In genomic region chrX:46791927-46792825, GRCh38 we compare ENCODE assay signal across 9 cellular contexts. TPM values are rescaled to one million over a fixed set of nuclear protein-coding genes. Genes with fewer than 3 reads are reported as not detected.
DNase-seq lines count a peak whose midpoint lies in the region; ATAC-seq, FAIRE-seq and TF ChIP-seq lines count a peak whose summit lies in the region.
"Had no signal": no experiment of that assay in that cellular context is flagged by ENCODE, and none has a peak within 500 bp of the region (broad histone marks: within the 10 kb centered on the region; RNA-seq: fewer than 3 reads in every experiment).

No MANE protein-coding gene starts in this region.

- no peaks in the 10 kb centered on the region for H3K36me3 ChIP-seq in GM12878 (ENCODE audit: control insufficient read depth in 2 of 2, insufficient read depth in 2 of 2, low read length in 1 of 2)
- no peaks in the 10 kb centered on the region for H3K36me3 ChIP-seq in WERI-Rb-1

- WGBS in GM12878 (ENCODE audit: insufficient coverage, insufficient replicate concordance, low lambda C conversion rate, missing lambda C conversion rate) = 36% methylated on average over 7 of the region's 7 CpGs

- H3K4me3 Mint-ChIP-seq in CD14-positive monocyte = peak overlapping the region; percentile 41 to 62

- H3K36me3 Mint-ChIP-seq in CD14-positive monocyte = no peaks in the 10 kb centered on the region

- peaks cover 26% of the 10 kb centered on the region for H3K4me1 Mint-ChIP-seq in CD14-positive monocyte

- H3K9me3 Mint-ChIP-seq in CD14-positive monocyte = peaks cover 0 to 9% (median 0%) of the 10 kb centered on the region in 7 donors

- RAD21 ChIA-PET in GM12878 (lab: Charles Lee; ENCODE audit: unreplicated experiment) = interaction anchor here (0.7 to 2.1 kb wide), 11 partner anchors 10 to 237 kb away, joined by 3 to 11 read pairs (median 5); no protein-coding TSS in a partner anchor

- SMC1A ChIA-PET in GM12878 (lab: Charles Lee; ENCODE audit: uncharacterized antibody, unreplicated experiment) = interaction anchor here (0.7 to 4.2 kb wide), 12 partner anchors 13 to 154 kb away, joined by 3 to 20 read pairs (median 4); partner anchors contain the start of gene SLC9A7

- POLR2A ChIA-PET in GM12878 (lab: Charles Lee) = interaction anchor here (0.6 to 2.1 kb wide), 2 partner anchors 32 to 112 kb away, joined by 4 to 5 read pairs; no protein-coding TSS in a partner anchor

- no peaks in the 10 kb centered on the region for H4K20me1 ChIP-seq in GM12878 (ENCODE audit: control insufficient read depth, insufficient read depth)

- DNase-seq in CD14-positive monocyte (ENCODE audit: low spot score) = peak; percentile 76
- DNase-seq in NOMO-1 treated with DMSO at 0.1 percent for 48 hours (lab: John Stamatoyannopoulos, UW; ENCODE audit: unreplicated experiment) = peak; percentile 95
- DNase-seq in GM12878 (ENCODE audit: low read depth, low spot score) = peak; percentile 68
- DNase-seq in medulla oblongata (ENCODE audit: extremely low spot score) = peak; percentile 17
- no peak for DNase-seq in WERI-Rb-1
- DNase-seq in ecto neural progenitor cell (ENCODE audit: low spot score) = no peak
- DNase-seq: right cardiac atrium had no signal

- peak overlapping the region; percentile 61 for H3K4me2 ChIP-seq in GM12878 (ENCODE audit: control insufficient read depth, insufficient read depth)

- in situ Hi-C loops in GM12878 (cut with MboI) = loop anchor here (5.0 to 10.0 kb wide), 4 partner anchors 80 to 407 kb away; no protein-coding TSS in a partner anchor

- intact Hi-C loops in CD14-positive monocyte (cut with micrococcal nuclease) = loop anchor here in 1 of 2 donors (2.0 to 10.0 kb wide), 2 partner anchors 33 to 167 kb away; partner anchors contain the start of gene SLC9A7
- intact Hi-C loops in GM12878 (cut with micrococcal nuclease; ENCODE audit: unreplicated experiment) = loop anchor here (1.0 kb wide), 2 partner anchors 33 to 79 kb away; partner anchors contain the start of gene SLC9A7

- H3K27me3 ChIP-seq in GM12878 (replicated peaks in 1 of 2; ENCODE audit: control insufficient read depth in 2 of 2, insufficient read depth in 2 of 2, low read length in 1 of 2) = no peaks in the 10 kb centered on the region
- H3K27me3 ChIP-seq in WERI-Rb-1 (ENCODE audit: insufficient read depth, low read depth, severe bottlenecking) = no peaks in the 10 kb centered on the region

- FAIRE-seq in GM12878 (lab: Jason Lieb, UNC) = peak; percentile 49

- ATAC-seq in GM19463 (IDR thresholded peaks at IDR 0.05; ENCODE audit: unreplicated experiment) = peak; percentile 54
- peak; percentile 75 for ATAC-seq in GM12878
- ATAC-seq in HG03139 (IDR thresholded peaks at IDR 0.05; ENCODE audit: unreplicated experiment) = no peak

- peak overlapping the region; percentile 91 to 98 (median 95) for H3K27ac Mint-ChIP-seq in CD14-positive monocyte

- H3K27ac ChIP-seq in GM12878 (ENCODE audit: control insufficient read depth, insufficient read depth) (peak overlapping the region; percentile 67), WERI-Rb-1 (no peak overlapping the region)

- no TSS peak for BruUV-seq in GM12878 (replicated peaks; lab: Mats Ljungman, UMichigan)

- H3K4me3 ChIP-seq in GM12878 (peak overlapping the region; percentile 10; the same call in 1 of the 2 replicates), WERI-Rb-1 (ENCODE audit: low read depth, low read length) (no peak overlapping the region)

- H2AFZ ChIP-seq in GM12878 (ENCODE audit: control insufficient read depth, low read depth, low read length) = peak overlapping the region; percentile 73

- no peak for TF ChIP-seq POLR2A in GM12878 (IDR thresholded peaks at IDR 0.05; ENCODE audit: low read depth, low read length)

- no peak for TF ChIP-seq CTCF in CD14-positive monocyte (IDR thresholded peaks at IDR 0.05)
- no peak for TF ChIP-seq CTCF in GM12878 (IDR thresholded peaks at IDR 0.05 in 2 of 3, conservative IDR thresholded peaks at IDR 0.05 in 1 of 3; ENCODE audit: control insufficient read depth in 2 of 3, extremely low read depth in 1 of 3, insufficient read depth in 1 of 3, low read depth in 3 of 3, low read length in 3 of 3)
- TF ChIP-seq CTCF in WERI-Rb-1 (IDR thresholded peaks at IDR 0.05; ENCODE audit: low read depth, low read length) = no peak

- no peaks in the 10 kb centered on the region for H3K79me2 ChIP-seq in GM12878 (ENCODE audit: control insufficient read depth, insufficient read depth, low read length)

- TF ChIP-seq RAD21 in GM12878 (IDR thresholded peaks at IDR 0.05; ENCODE audit: insufficient read depth, low read depth, low read length) = no peak

- peaks cover 20% of the 10 kb centered on the region for H3K4me1 ChIP-seq in GM12878 (ENCODE audit: control insufficient read depth, insufficient read depth, low read length)

- H3K9me3 ChIP-seq in GM12878 (replicated peaks; ENCODE audit: control insufficient read depth, insufficient read depth, low read length) (no peaks in the 10 kb centered on the region; the same call in 1 of the 3 replicates), WERI-Rb-1 (ENCODE audit: severe bottlenecking) (no peaks in the 10 kb centered on the region)

- no peak overlapping the region for H3K9ac ChIP-seq in GM12878 (ENCODE audit: control insufficient read depth, insufficient read depth, low read length)

- TF ChIP-seq EP300 in GM12878 (IDR thresholded peaks at IDR 0.05; ENCODE audit: borderline replicate concordance in 1 of 2, control insufficient read depth in 1 of 2, low read depth in 2 of 2, low read length in 2 of 2) = 0 out of 4 replicates have a peak, but pooled peaks have one; percentile 7 to 26

- CTCF ChIA-PET in GM12878 (lab: Yijun Ruan, JAX) = interaction anchor here (0.8 to 9.4 kb wide), 14 partner anchors 12 to 411 kb away, joined by 3 to 110 read pairs (median 4); partner anchors contain the start of gene SLC9A7

- H3K27me3 Mint-ChIP-seq in CD14-positive monocyte (ENCODE audit: low read depth in 3 of 3) = peaks cover 0 to 17% (median 0%) of the 10 kb centered on the region in 3 donors

TF ChIP-seq in GM12878, 131 proteins besides CTCF, POLR2A, EP300 and RAD21 (continues in another document):
- peak; percentile 29; the same call in 1 of the 2 replicates for TF ChIP-seq IKZF1 (conservative IDR thresholded peaks at IDR 0.05)
- no peak for TF ChIP-seq ELK1 (IDR thresholded peaks at IDR 0.05; ENCODE audit: low read depth, low read length)
- no peak for TF ChIP-seq ASH2L (IDR thresholded peaks at IDR 0.05; ENCODE audit: borderline replicate concordance, low read depth)
- no peak for TF ChIP-seq JUND (IDR thresholded peaks at IDR 0.05; ENCODE audit: low read depth, low read length)
- TF ChIP-seq CREM (IDR thresholded peaks at IDR 0.05; ENCODE audit: low read depth) = 0 out of 2 replicates have a peak, but pooled peaks have one; percentile 12
- no peak for TF ChIP-seq BRCA1 (IDR thresholded peaks at IDR 0.05; ENCODE audit: low read depth, low read length)
- peak; percentile 60 for TF ChIP-seq JUNB (IDR thresholded peaks at IDR 0.05)
- peak; percentile 61 to 65; a peak in 3 of 4 replicates for TF ChIP-seq IKZF2 (IDR thresholded peaks at IDR 0.05)

RNA-seq across cellular contexts. Expression of gene SLC9A7, which starts 33.3 kb away (rescaled TPM):
- 1 to 10 TPM in 1 of 2 donors, under 1 TPM in 1; 0.73 to 1.0 TPM for polyA plus RNA-seq in CD14-positive monocyte
- total RNA-seq in GM12878 (2013; cell fraction: nucleolus; rRNA removed) = 129 and 137 TPM in 2 replicates
- 54.2 and 56.2 TPM in 2 replicates for total RNA-seq in GM12878 (2014; rRNA removed)
- 61.9 and 62.8 TPM in 2 replicates for total RNA-seq in GM12878 (2014; rRNA removed; fragmentation: Illumina TruSeq; extraction: Trizol)
- 52.6 and 57.2 TPM in 2 replicates for total RNA-seq in GM12878 (2021)
- polyA plus RNA-seq in GM12878 (2011; ENCODE audit: low read depth) = 21.8 TPM
- 45.3 and 53.4 TPM in 2 replicates for polyA plus RNA-seq in GM12878 (2011; rRNA removed)
- polyA plus RNA-seq in GM12878 (2011; cell fraction: cytosol; rRNA removed) = 48.3 and 50.4 TPM in 2 replicates
- 47.2 and 56.5 TPM in 2 replicates for polyA plus RNA-seq in GM12878 (2011; cell fraction: nucleus; rRNA removed)
- polyA plus RNA-seq in GM12878 (2012) = 21.8 and 22.6 TPM in 2 replicates
- 31.0 and 36.2 TPM in 2 replicates for polyA plus RNA-seq in GM12878 (2014; fragmentation: Illumina TruSeq; extraction: Trizol)
- polyA plus RNA-seq in GM12878 (2014; fragmentation: Nextera tagmentation; extraction: Ambion mirVana) = 1 to 10 TPM; 5.0 to 5.2 TPM
- polyA plus RNA-seq in GM12878 (2014; rRNA removed) = 24.8 and 28.4 TPM in 2 replicates
- polyA plus RNA-seq in GM12878 (2016; fragmentation: Nextera tagmentation; extraction: Ambion mirVana) = 10 to 100 TPM; 13.1 to 14.1 TPM
- polyA minus RNA-seq in GM12878 (2011; rRNA and poly(A)+ RNA removed) = 162 and 177 TPM in 2 replicates
- 36.6 and 42.8 TPM in 2 replicates for polyA minus RNA-seq in GM12878 (2011; cell fraction: cytosol; rRNA and poly(A)+ RNA removed)
- 28.0 and 49.2 TPM in 2 replicates for polyA minus RNA-seq in GM12878 (2011; cell fraction: nucleus; rRNA and poly(A)+ RNA removed)

RNA-seq across cellular contexts. Expression of gene RP2, which starts 44.7 kb away (rescaled TPM):
- polyA plus RNA-seq in CD14-positive monocyte = 10 to 100 TPM; 55.7 to 60.3 TPM
- total RNA-seq in GM12878 (2013; cell fraction: nucleolus; rRNA removed) = 7.4 and 8.3 TPM in 2 replicates
- 5.5 and 7.3 TPM in 2 replicates for total RNA-seq in GM12878 (2014; rRNA removed)
- 7.7 and 7.8 TPM in 2 replicates for total RNA-seq in GM12878 (2014; rRNA removed; fragmentation: Illumina TruSeq; extraction: Trizol)
- 4.9 TPM in 2 replicates for total RNA-seq in GM12878 (2021)
- polyA plus RNA-seq in GM12878 (2011; ENCODE audit: low read depth) = 2.9 TPM
- 11.0 and 17.1 TPM in 2 replicates for polyA plus RNA-seq in GM12878 (2011; rRNA removed)
- polyA plus RNA-seq in GM12878 (2011; cell fraction: cytosol; rRNA removed) = 4.1 and 4.3 TPM in 2 replicates
- 1.8 and 2.1 TPM in 2 replicates for polyA plus RNA-seq in GM12878 (2011; cell fraction: nucleus; rRNA removed)
- polyA plus RNA-seq in GM12878 (2012) = 3.4 and 5.9 TPM in 2 replicates
- polyA plus RNA-seq in GM12878 (2014; fragmentation: Illumina TruSeq; extraction: Trizol) = 6.3 and 8.8 TPM in 2 replicates
- 1 to 10 TPM; 3.5 to 3.7 TPM for polyA plus RNA-seq in GM12878 (2014; fragmentation: Nextera tagmentation; extraction: Ambion mirVana)
- polyA plus RNA-seq in GM12878 (2014; rRNA removed) = 4.8 and 6.5 TPM in 2 replicates
- polyA plus RNA-seq in GM12878 (2016; fragmentation: Nextera tagmentation; extraction: Ambion mirVana) = 1 to 10 TPM; 5.6 to 5.7 TPM
- 7.7 and 9.8 TPM in 2 replicates for polyA minus RNA-seq in GM12878 (2011; rRNA and poly(A)+ RNA removed)
- polyA minus RNA-seq in GM12878 (2011; cell fraction: cytosol; rRNA and poly(A)+ RNA removed) = 3.6 and 4.3 TPM in 2 replicates
- polyA minus RNA-seq in GM12878 (2011; cell fraction: nucleus; rRNA and poly(A)+ RNA removed) = 2.5 and 5.0 TPM in 2 replicates

Comparison
In these comparisons a context has a peak if more than half of its experiments do, and no peak if none do; other contexts are left out.
1. DNase-seq: peak in CD14-positive monocyte (single experiment), NOMO-1 treated with DMSO at 0.1 percent for 48 hours (single experiment), GM12878 (single experiment) and medulla oblongata (single experiment); none in WERI-Rb-1 (single experiment) and ecto neural progenitor cell (single experiment).